In the genomic region with DNA sequence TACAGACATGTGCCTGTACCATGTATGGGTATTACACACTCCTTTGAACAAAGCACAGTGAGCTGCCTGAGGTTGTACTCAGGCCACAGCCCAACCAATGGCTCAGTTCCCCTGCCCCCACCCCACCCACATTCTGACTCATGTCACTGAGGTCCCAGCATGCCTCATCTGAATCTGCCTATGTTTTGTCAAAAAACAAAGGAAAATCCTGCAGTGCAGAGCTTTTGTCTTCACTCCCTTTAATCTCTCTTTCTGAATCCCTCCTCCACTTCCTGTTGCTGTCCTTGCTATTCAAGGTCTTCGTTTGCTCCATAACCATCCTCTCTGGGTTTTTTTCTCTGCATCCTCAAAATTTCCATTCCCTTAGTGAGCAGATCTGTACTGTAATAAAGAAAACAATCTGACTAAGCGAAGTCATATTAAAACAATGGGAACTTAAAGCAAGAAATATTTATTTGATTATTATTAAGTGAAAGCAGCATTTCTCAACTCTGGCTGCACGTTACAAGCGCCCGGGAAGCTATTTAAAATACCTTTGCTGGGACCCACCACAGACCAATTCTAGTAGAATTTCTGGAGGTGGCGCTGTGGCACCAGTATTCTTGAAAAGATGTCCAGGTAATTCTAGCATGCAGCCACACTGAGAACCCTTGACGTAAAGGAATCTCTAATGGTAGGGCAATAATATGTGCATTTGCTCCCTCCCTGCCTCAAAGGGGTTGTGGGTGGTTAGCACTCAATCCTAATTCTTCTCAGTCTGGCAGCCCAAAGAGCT, we compare ENCODE assay signal across 8 cellular contexts. TPM values are rescaled to one million over a fixed set of nuclear protein-coding genes. Genes with fewer than 3 reads are reported as not detected.
A peak's percentile ranks its signal among the peaks of the same experiment; 100 is the strongest.
DNase-seq lines count a peak whose midpoint lies in the region; ATAC-seq and TF ChIP-seq lines count a peak whose summit lies in the region.

No MANE protein-coding gene starts in this region.

- peaks cover 1% of the 10 kb centered on the region for H3K9me3 Mint-ChIP-seq in glutamatergic neuron (ENCODE audit: unreplicated experiment)

- H3K4me1 Mint-ChIP-seq in glutamatergic neuron (ENCODE audit: low read depth, unreplicated experiment) = no peaks in the 10 kb centered on the region

- no peaks in the 10 kb centered on the region for H3K36me3 Mint-ChIP-seq in glutamatergic neuron (ENCODE audit: unreplicated experiment)

- POLR2A ChIA-PET in HEK293T (lab: Yijun Ruan, JAX) = no interaction called here

- H3K27me3 Mint-ChIP-seq in glutamatergic neuron (ENCODE audit: unreplicated experiment) = no peaks in the 10 kb centered on the region

- H3K27ac Mint-ChIP-seq in glutamatergic neuron (ENCODE audit: unreplicated experiment) = no peak overlapping the region

- CTCF ChIA-PET in HEK293T (lab: Yijun Ruan, JAX) = interaction anchor here (0.5 to 2.1 kb wide), 18 partner anchors 9 to 774 kb away, joined by 3 to 10 read pairs (median 4); a partner anchor contains a TSS

- H3K4me3 Mint-ChIP-seq in glutamatergic neuron (ENCODE audit: unreplicated experiment) = no peak overlapping the region

- peak; percentile 3 for DNase-seq in COR-L47 (lab: John Stamatoyannopoulos, UW)
- peak; percentile 55 for DNase-seq in HEK293T (ENCODE audit: extremely low spot score)
- peak; percentile 1 to 7 for DNase-seq in activated CD4-positive, alpha-beta T cell treated with anti-CD3 and anti-CD28 coated beads for 4 hours
- peak; percentile 26 for DNase-seq in glutamatergic neuron
- no peak for DNase-seq in effector CD8-positive, alpha-beta T cell (lab: John Stamatoyannopoulos, UW)

- no peak for ATAC-seq in HG03196 (IDR thresholded peaks at IDR 0.05; ENCODE audit: unreplicated experiment)
- ATAC-seq in HG03457 (IDR thresholded peaks at IDR 0.05; ENCODE audit: unreplicated experiment) = no peak
- no peak for ATAC-seq in GM21723 (IDR thresholded peaks at IDR 0.05; ENCODE audit: unreplicated experiment)

- TF ChIP-seq CTCF in glutamatergic neuron (IDR thresholded peaks at IDR 0.05; ENCODE audit: partially characterized antibody, unreplicated experiment) = no peak

TF ChIP-seq in HEK293T, 16 proteins besides CTCF, POLR2A, EP300 and RAD21:
- TF ChIP-seq FOXK2 (IDR thresholded peaks at IDR 0.05) (no peak), NFRKB (IDR thresholded peaks at IDR 0.05) (no peak)

RNA-seq across cellular contexts. Expression of a gene that starts 8.8 kb away (rescaled TPM):
- total RNA-seq in glutamatergic neuron (ENCODE audit: unreplicated experiment) = not detected
